7 cellular contexts compared by ENCODE assay signal in genomic region chr14:105697955-105698354, GRCh38.
DNase-seq lines count a peak whose midpoint lies in the region; ATAC-seq and TF ChIP-seq lines count a peak whose summit lies in the region.
"Not testable (repeated sequence)": the region's sequence is repeated elsewhere in the genome, so short reads cannot be mapped to it uniquely, and the experiment has no call there.

No MANE protein-coding gene starts in this region.

- not testable (repeated sequence) for H3K9me2 ChIP-seq in DOHH2 (replicated peaks; ENCODE audit: control insufficient read depth, low read length)

- H3K36me3 ChIP-seq in DOHH2 (ENCODE audit: control insufficient read depth, low read length), result peaks cover 14% of the 10 kb centered on the region; the same call in 1 of the 2 replicates
- not testable (repeated sequence) for H3K36me3 ChIP-seq in RWPE2 (ENCODE audit: low read depth)

- TF ChIP-seq CTCF in DOHH2 (IDR thresholded peaks at IDR 0.05; ENCODE audit: low read depth, low read length, poor library complexity, severe bottlenecking); RWPE2 (IDR thresholded peaks at IDR 0.05; ENCODE audit: poor library complexity, severe bottlenecking); activated CD8-positive, alpha-beta T cell treated with anti-CD3 and anti-CD28 coated beads for 36 hours (IDR thresholded peaks at IDR 0.05); endothelial cell (IDR thresholded peaks at IDR 0.05; ENCODE audit: unreplicated experiment): not testable (repeated sequence)

- H3K27ac ChIP-seq in DOHH2 (ENCODE audit: low read depth, low read length), result peak overlapping the region; percentile 83
- H3K27ac ChIP-seq in RWPE2 (ENCODE audit: poor library complexity, severe bottlenecking), result not testable (repeated sequence)

- peak overlapping the region; percentile 94 to 99 (median 95) for H3K27ac Mint-ChIP-seq in IgD-negative memory B cell
- H3K27ac Mint-ChIP-seq in activated CD8-positive, alpha-beta T cell treated with anti-CD3 and anti-CD28 coated beads for 36 hours, result peak overlapping the region; percentile 1
- peak overlapping the region; percentile 72 for H3K27ac Mint-ChIP-seq in activated T-helper 17 cell treated with anti-CD3 and anti-CD28 coated beads, Interleukin-2, amount 50 U/mL, for 72 hours
- H3K27ac Mint-ChIP-seq in endothelial cell (ENCODE audit: unreplicated experiment), result not testable (repeated sequence)
- H3K27ac Mint-ChIP-seq in stimulated activated memory B cell treated with anti-CD40 and anti-IgM and Interleukin-4, amounts not matched to agents 10 μg/mL and 1 μg/mL and 100 μg/mL, for 72 hours, result peak overlapping the region; percentile 97

- H3K9me3 ChIP-seq in DOHH2 (ENCODE audit: control insufficient read depth, insufficient read depth, low read length); RWPE2 (ENCODE audit: severe bottlenecking): not testable (repeated sequence)

- H3F3A ChIP-seq in DOHH2 (ENCODE audit: control insufficient read depth, insufficient read depth), result peaks cover 13% of the 10 kb centered on the region; the same call in 1 of the 2 replicates

- H4K20me1 ChIP-seq in DOHH2 (ENCODE audit: control insufficient read depth, insufficient read depth, low read depth, low read length), result not testable (repeated sequence)

- H3K4me2 ChIP-seq in DOHH2 (ENCODE audit: low read length), result not testable (repeated sequence)

- not testable (repeated sequence) for H3K36me3 Mint-ChIP-seq in IgD-negative memory B cell; activated CD8-positive, alpha-beta T cell treated with anti-CD3 and anti-CD28 coated beads for 36 hours (ENCODE audit: low read depth); activated T-helper 17 cell treated with anti-CD3 and anti-CD28 coated beads, Interleukin-2, amount 50 U/mL, for 72 hours (ENCODE audit: low read depth); stimulated activated memory B cell treated with anti-CD40 and anti-IgM and Interleukin-4, amounts not matched to agents 10 μg/mL and 1 μg/mL and 100 μg/mL, for 72 hours
- H3K36me3 Mint-ChIP-seq in endothelial cell (ENCODE audit: low read depth, unreplicated experiment), result peaks cover 40% of the 10 kb centered on the region

- not testable (repeated sequence) for H3K27me3 Mint-ChIP-seq in IgD-negative memory B cell; stimulated activated memory B cell treated with anti-CD40 and anti-IgM and Interleukin-4, amounts not matched to agents 10 μg/mL and 1 μg/mL and 100 μg/mL, for 72 hours
- H3K27me3 Mint-ChIP-seq in activated CD8-positive, alpha-beta T cell treated with anti-CD3 and anti-CD28 coated beads for 36 hours, result peaks cover 13% of the 10 kb centered on the region
- H3K27me3 Mint-ChIP-seq in activated T-helper 17 cell treated with anti-CD3 and anti-CD28 coated beads, Interleukin-2, amount 50 U/mL, for 72 hours, result peaks cover 22% of the 10 kb centered on the region
- H3K27me3 Mint-ChIP-seq in endothelial cell (ENCODE audit: unreplicated experiment), result peaks cover 38% of the 10 kb centered on the region

- intact Hi-C loops in activated CD8-positive, alpha-beta T cell treated with anti-CD3 and anti-CD28 coated beads for 36 hours (cut with micrococcal nuclease), result not testable (repeated sequence)

- not testable (repeated sequence) for ATAC-seq in RWPE2 (ENCODE audit: low read depth); activated CD8-positive, alpha-beta T cell treated with anti-CD3 and anti-CD28 coated beads for 36 hours; activated T-helper 17 cell treated with anti-CD3 and anti-CD28 coated beads, Interleukin-2, amount 50 U/mL, for 72 hours (replicated peaks); stimulated activated memory B cell treated with anti-CD40 and anti-IgM and Interleukin-4, amounts not matched to agents 10 μg/mL and 1 μg/mL and 100 μg/mL, for 72 hours

- not testable (repeated sequence) for H3K27me3 ChIP-seq in DOHH2 (ENCODE audit: control insufficient read depth, low read length); RWPE2 (ENCODE audit: insufficient read depth, poor library complexity, severe bottlenecking)

- peak; percentile 23 for DNase-seq in RWPE2 (ENCODE audit: low spot score)
- not testable (repeated sequence) for DNase-seq in activated CD8-positive, alpha-beta T cell treated with anti-CD3 and anti-CD28 coated beads for 36 hours; endothelial cell (ENCODE audit: low spot score)

- POLR2A ChIA-PET in activated CD8-positive, alpha-beta T cell treated with anti-CD3 and anti-CD28 coated beads for 36 hours (lab: Charles Lee), result not testable (repeated sequence)

- H3K79me2 ChIP-seq in DOHH2 (ENCODE audit: control insufficient read depth, low read length), result peaks cover 14% of the 10 kb centered on the region

- H3K4me3 Mint-ChIP-seq in IgD-negative memory B cell (peak overlapping the region; percentile 66 to 92 (median 74)), endothelial cell (ENCODE audit: unreplicated experiment) (peak overlapping the region; percentile 78)
- not testable (repeated sequence) for H3K4me3 Mint-ChIP-seq in activated CD8-positive, alpha-beta T cell treated with anti-CD3 and anti-CD28 coated beads for 36 hours; activated T-helper 17 cell treated with anti-CD3 and anti-CD28 coated beads, Interleukin-2, amount 50 U/mL, for 72 hours
- peak overlapping the region; percentile 52 for H3K4me3 Mint-ChIP-seq in stimulated activated memory B cell treated with anti-CD40 and anti-IgM and Interleukin-4, amounts not matched to agents 10 μg/mL and 1 μg/mL and 100 μg/mL, for 72 hours

- peaks cover 43 to 47% (median 44%) of the 10 kb centered on the region in 3 donors for H3K4me1 Mint-ChIP-seq in IgD-negative memory B cell
- H3K4me1 Mint-ChIP-seq in activated CD8-positive, alpha-beta T cell treated with anti-CD3 and anti-CD28 coated beads for 36 hours (ENCODE audit: low read depth), result peaks cover 11% of the 10 kb centered on the region
- peaks cover 12% of the 10 kb centered on the region for H3K4me1 Mint-ChIP-seq in activated T-helper 17 cell treated with anti-CD3 and anti-CD28 coated beads, Interleukin-2, amount 50 U/mL, for 72 hours
- not testable (repeated sequence) for H3K4me1 Mint-ChIP-seq in endothelial cell (ENCODE audit: unreplicated experiment)
- H3K4me1 Mint-ChIP-seq in stimulated activated memory B cell treated with anti-CD40 and anti-IgM and Interleukin-4, amounts not matched to agents 10 μg/mL and 1 μg/mL and 100 μg/mL, for 72 hours, result peaks cover 67% of the 10 kb centered on the region

- not testable (repeated sequence) for H3K9me3 Mint-ChIP-seq in IgD-negative memory B cell; activated CD8-positive, alpha-beta T cell treated with anti-CD3 and anti-CD28 coated beads for 36 hours; activated T-helper 17 cell treated with anti-CD3 and anti-CD28 coated beads, Interleukin-2, amount 50 U/mL, for 72 hours; stimulated activated memory B cell treated with anti-CD40 and anti-IgM and Interleukin-4, amounts not matched to agents 10 μg/mL and 1 μg/mL and 100 μg/mL, for 72 hours
- peaks cover 48% of the 10 kb centered on the region for H3K9me3 Mint-ChIP-seq in endothelial cell (ENCODE audit: unreplicated experiment)

- CTCF ChIA-PET in activated CD8-positive, alpha-beta T cell treated with anti-CD3 and anti-CD28 coated beads for 36 hours (lab: Charles Lee), result not testable (repeated sequence)

- H3K4me3 ChIP-seq in DOHH2 (ENCODE audit: low read length); RWPE2 (ENCODE audit: severe bottlenecking): not testable (repeated sequence)

- H3K4me1 ChIP-seq in DOHH2 (ENCODE audit: control insufficient read depth, low read length), result peaks cover 76% of the 10 kb centered on the region
- not testable (repeated sequence) for H3K4me1 ChIP-seq in RWPE2 (ENCODE audit: insufficient read depth, poor library complexity, severe bottlenecking)
